Comparison of ENCODE assay signal across 21 cellular contexts in the genomic region with DNA sequence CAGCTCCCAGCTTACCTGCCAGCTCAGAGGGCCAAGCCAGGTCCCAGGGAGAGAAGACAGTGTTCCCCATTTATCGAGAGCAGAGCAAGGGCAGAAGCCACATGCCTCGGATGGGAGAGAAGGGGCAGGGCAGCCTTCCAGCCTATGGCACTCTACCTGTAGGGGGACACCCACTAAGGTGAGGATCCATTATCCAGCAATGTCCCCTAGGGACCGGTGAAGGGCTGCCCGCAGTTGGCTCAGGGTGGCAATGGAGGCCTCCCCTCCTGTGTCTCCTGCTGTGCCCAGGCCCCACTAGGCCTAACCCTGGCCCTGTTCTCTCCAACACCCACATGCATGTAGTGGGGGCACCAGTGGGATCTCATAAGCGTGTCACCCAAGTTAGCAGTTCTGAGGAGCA. TPM values are rescaled to one million over a fixed set of nuclear protein-coding genes. Genes with fewer than 3 reads are reported as not detected.
DNase-seq lines count a peak whose midpoint lies in the region; ATAC-seq, FAIRE-seq and TF ChIP-seq lines count a peak whose summit lies in the region.
"Had no signal": no experiment of that assay in that cellular context is flagged by ENCODE, and none has a peak within 500 bp of the region (broad histone marks: within the 10 kb centered on the region; RNA-seq: fewer than 3 reads in every experiment).

No MANE protein-coding gene starts in this region.

- peak; percentile 16 for ATAC-seq in Right ventricle myocardium superior (ENCODE audit: poor library complexity)
- no peak for ATAC-seq in HG03354 (IDR thresholded peaks at IDR 0.05; ENCODE audit: poor library complexity, severe bottlenecking, unreplicated experiment)
- no peak for ATAC-seq in HG02870 (IDR thresholded peaks at IDR 0.05; ENCODE audit: unreplicated experiment)
- ATAC-seq: CD8-positive, alpha-beta T cell had no signal

- no peak overlapping the region for H4K8ac ChIP-seq in H1 (ENCODE audit: extremely low read depth, insufficient read depth, low read length)

- H3K4me3 ChIP-seq in H1 (ENCODE audit: extremely low read depth in 1 of 4, insufficient read depth in 2 of 4, low read depth in 3 of 4, low read length in 4 of 4) (no peak overlapping the region), neural progenitor cell (no peak overlapping the region), vagina (no peak overlapping the region)
- H3K4me3 ChIP-seq: GM23248 had no signal

- H3K27ac ChIP-seq in H1 (ENCODE audit: low read depth, low read length) (no peak overlapping the region), neural progenitor cell (no peak overlapping the region), vagina (peak overlapping the region; percentile 69)
- H3K27ac ChIP-seq: GM23248 had no signal

- H3K9me3 ChIP-seq in H1 (ENCODE audit: insufficient read depth in 2 of 2, low read depth in 1 of 2, low read length in 1 of 2), result no peaks in the 10 kb centered on the region
- no peaks in the 10 kb centered on the region for H3K9me3 ChIP-seq in neural progenitor cell (ENCODE audit: low read depth)
- H3K9me3 ChIP-seq in vagina, result no peaks in the 10 kb centered on the region

- POLR2A ChIA-PET in H1 (lab: Charles Lee; ENCODE audit: partially characterized antibody), result no interaction called here

- peaks cover 26% of the 10 kb centered on the region for H3K4me1 Mint-ChIP-seq in neural progenitor cell

- TF ChIP-seq EP300 in H1 (IDR thresholded peaks at IDR 0.05; ENCODE audit: borderline replicate concordance in 1 of 2, low read depth in 2 of 2, low read length in 2 of 2), result no peak

- no peak overlapping the region for H4K91ac ChIP-seq in H1 (replicated peaks; ENCODE audit: insufficient read length, low read length)

- H3K27me3 Mint-ChIP-seq in neural progenitor cell (ENCODE audit: insufficient read depth, low read depth), result peaks cover 9% of the 10 kb centered on the region

- H3K79me2 ChIP-seq in H1 (ENCODE audit: control insufficient read depth in 1 of 2, insufficient read depth in 2 of 2, low read length in 2 of 2) (no peaks in the 10 kb centered on the region), neural progenitor cell (ENCODE audit: low read depth) (no peaks in the 10 kb centered on the region)

- H3K56ac ChIP-seq in H1 (replicated peaks; ENCODE audit: insufficient read length, low read depth, low read length), result no peak overlapping the region

- H3K4me3 Mint-ChIP-seq in neural progenitor cell, result no peak overlapping the region
- H3K4me3 Mint-ChIP-seq: CD8-positive, alpha-beta T cell had no signal

- no peaks in the 10 kb centered on the region for H3K23me2 ChIP-seq in H1 (ENCODE audit: low read depth, low read length)

- H4K5ac ChIP-seq in H1 (ENCODE audit: insufficient read length, low read depth, low read length), result no peak overlapping the region

- 83% methylated on average over 5 of the region's 5 CpGs; no CpG with 5 or more reads in 1 of the 2 experiments for WGBS in H1 (ENCODE audit: extremely low coverage in 1 of 2, insufficient coverage in 1 of 2, insufficient read length in 1 of 2, insufficient replicate concordance in 2 of 2, low coverage in 1 of 2, low lambda C conversion rate in 2 of 2, missing lambda C conversion rate in 1 of 2), 2 experiments

- H3K4me2 ChIP-seq in H1 (ENCODE audit: insufficient read depth in 1 of 2, low read depth in 2 of 2, low read length in 2 of 2), result no peak overlapping the region
- no peak overlapping the region for H3K4me2 ChIP-seq in neural progenitor cell

- no peaks in the 10 kb centered on the region for H3K9me3 Mint-ChIP-seq in neural progenitor cell

- H3K27me3 ChIP-seq in H1 (replicated peaks in 1 of 4; ENCODE audit: control insufficient read depth in 3 of 4, extremely low read depth in 1 of 4, insufficient read depth in 3 of 4, low read length in 3 of 4), result no peaks in the 10 kb centered on the region; a peak in 2 of 7 replicates
- no peaks in the 10 kb centered on the region for H3K27me3 ChIP-seq in neural progenitor cell
- H3K27me3 ChIP-seq in vagina, result no peaks in the 10 kb centered on the region

- H3K36me3 ChIP-seq in H1 (ENCODE audit: control insufficient read depth in 2 of 4, insufficient read depth in 4 of 4, low read length in 3 of 4), result no peaks in the 10 kb centered on the region
- H3K36me3 ChIP-seq in neural progenitor cell, result no peaks in the 10 kb centered on the region
- no peaks in the 10 kb centered on the region for H3K36me3 ChIP-seq in vagina

- H4K20me1 ChIP-seq in H1 (replicated peaks in 1 of 2; ENCODE audit: control insufficient read depth in 1 of 2, insufficient read depth in 2 of 2, low read length in 2 of 2) (no peaks in the 10 kb centered on the region), neural progenitor cell (ENCODE audit: low read depth) (no peaks in the 10 kb centered on the region)

- intact Hi-C loops in Right ventricle myocardium superior (cut with DNase I), result no loop called here
- intact Hi-C loops in cardiac septum (cut with DNase I), result no loop called here
- intact Hi-C loops in vagina (cut with DNase I), result no loop called here

- no peak overlapping the region for H2AK5ac ChIP-seq in H1 (ENCODE audit: low read depth, low read length)

- CTCF ChIA-PET in H1 (lab: Charles Lee; ENCODE audit: partially characterized antibody), result interaction anchor here (0.7 to 7.6 kb wide), 12 partner anchors 8 to 327 kb away, joined by 3 to 108 read pairs (median 14); a partner anchor contains a TSS

- H2AFZ ChIP-seq in H1 (ENCODE audit: low read length) (no peak overlapping the region), neural progenitor cell (replicated peaks) (no peak overlapping the region)
- H2AFZ ChIP-seq: GM23248 had no signal

- no peak overlapping the region for H3K18ac ChIP-seq in H1 (ENCODE audit: extremely low read depth, low read length)

- no peak overlapping the region for H3K23ac ChIP-seq in H1 (ENCODE audit: insufficient read length)

- H3K4me1 ChIP-seq in H1 (replicated peaks in 1 of 4; ENCODE audit: control insufficient read depth in 3 of 4, insufficient read depth in 4 of 4, low read length in 3 of 4) (peaks cover 0 to 7% (median 2%) of the 10 kb centered on the region in 4 experiments; a peak in 3 of 7 replicates), neural progenitor cell (peaks cover 15% of the 10 kb centered on the region), vagina (peaks cover 20% of the 10 kb centered on the region)

- H2BK12ac ChIP-seq in H1 (ENCODE audit: low read depth, low read length), result no peak overlapping the region

- no peak for DNase-seq in Right ventricle myocardium superior
- no peak for DNase-seq in cardiac septum (ENCODE audit: low spot score)
- no peak for DNase-seq in H1 (ENCODE audit: low read depth in 1 of 2, low spot score in 2 of 2)
- DNase-seq in neural progenitor cell (ENCODE audit: low spot score), result no peak
- DNase-seq in vagina (ENCODE audit: extremely low spot score in 2 of 2), result no peak
- no peak for DNase-seq in stimulated activated CD8-positive, alpha-beta memory T cell treated with anti-CD3 and anti-CD28 coated beads, Interleukin-4, amount 100 ng/mL, for 48 hours
- DNase-seq: CD8-positive, alpha-beta T cell; NCI-H1092 treated with DMSO at 0.1 percent for 48 hours; NCI-H2171; small intestine; stimulated activated naive CD4-positive, alpha-beta T cell; SW 1271 had no signal

- H3K36me3 Mint-ChIP-seq in neural progenitor cell, result no peaks in the 10 kb centered on the region

- TF ChIP-seq RAD21 in H1 (IDR thresholded peaks at IDR 0.05 in 1 of 2, conservative IDR thresholded peaks at IDR 0.05 in 1 of 2; ENCODE audit: low read depth in 2 of 2, low read length in 2 of 2), result no peak

- H3K27ac Mint-ChIP-seq in neural progenitor cell, result peak overlapping the region; percentile 63
- H3K27ac Mint-ChIP-seq: CD8-positive, alpha-beta T cell had no signal

- H3K9ac ChIP-seq in H1 (replicated peaks in 1 of 4; ENCODE audit: extremely low read depth in 1 of 4, low read depth in 3 of 4, low read length in 3 of 4), result no peak overlapping the region
- H3K9ac ChIP-seq in neural progenitor cell, result no peak overlapping the region
- H3K9ac ChIP-seq: GM23248, KMS-11 had no signal

- TF ChIP-seq POLR2A in H1 (IDR thresholded peaks at IDR 0.05; ENCODE audit: control extremely low read depth in 1 of 2, low read depth in 2 of 2, low read length in 2 of 2) (no peak), vagina (IDR thresholded peaks at IDR 0.05) (no peak)

- TF ChIP-seq CTCF in H1 (IDR thresholded peaks at IDR 0.05; ENCODE audit: control extremely low read depth in 1 of 3, insufficient read depth in 1 of 3, low read depth in 1 of 3, low read length in 3 of 3) (peak; percentile 6 to 25 (median 16); a peak in 3 of 4 replicates), neural progenitor cell (IDR thresholded peaks at IDR 0.05) (no peak), vagina (IDR thresholded peaks at IDR 0.05) (no peak)

- H2BK120ac ChIP-seq in H1 (replicated peaks; ENCODE audit: low read depth, low read length), result no peak overlapping the region

- H2BK20ac ChIP-seq in H1 (ENCODE audit: low read length), result no peak overlapping the region

- H2BK5ac ChIP-seq in H1 (ENCODE audit: low read depth, low read length), result peak overlapping the region; percentile 12; the same call in 1 of the 2 replicates

- no peaks in the 10 kb centered on the region for H3K79me1 ChIP-seq in H1 (ENCODE audit: low read depth, low read length)

- FAIRE-seq in H1 (lab: Jason Lieb, UNC), result no peak
- FAIRE-seq: RCC 7860, small intestine had no signal

- no peak overlapping the region for H3K4ac ChIP-seq in H1 (replicated peaks; ENCODE audit: insufficient read length, low read depth, low read length)

- H3K14ac ChIP-seq in H1 (ENCODE audit: insufficient read length), result no peak overlapping the region

- H3F3A ChIP-seq in neural progenitor cell (ENCODE audit: low read depth), result peaks cover 9% of the 10 kb centered on the region

- no peak overlapping the region for H2BK15ac ChIP-seq in H1 (ENCODE audit: low read length)

RNA-seq across cellular contexts. Expression of a gene that starts 4.9 kb away (rescaled TPM):
- total RNA-seq in Right ventricle myocardium superior (297 TPM), cardiac septum (156 TPM), neural progenitor cell (ENCODE audit: low replicate concordance) (0.62 TPM in 1 of 2 replicates, not detected in the other), vagina (24.1 TPM)
- 0.77 and 1.0 TPM in 2 replicates for total RNA-seq in H1 (2021; fragmentation: NEBNext Ultra II Directional; extraction: Animal tissue kit (Norgen Biotek cat#: 25700))
- polyA plus RNA-seq in H1 (2011; rRNA removed), result 2.1 and 3.2 TPM in 2 replicates
- 1.3 TPM for polyA plus RNA-seq in H1 (2011; cell fraction: cytosol; rRNA removed)
- polyA plus RNA-seq in H1 (2011; cell fraction: nucleus; rRNA removed), result 0.91 TPM
- polyA plus RNA-seq in H1 (2012, experiment 1 of 2), result 0.37 to 0.97 TPM (median 0.77 TPM) in 4 replicates
- polyA plus RNA-seq in H1 (2012, experiment 2 of 2), result 0.47 TPM
- polyA plus RNA-seq in H1 (2013, experiment 1 of 2), result 0.83 TPM
- polyA plus RNA-seq in H1 (2013, experiment 2 of 2), result 1.2 TPM
- polyA minus RNA-seq in H1 (2011; rRNA and poly(A)+ RNA removed), result 1.2 and 2.1 TPM in 2 replicates
- 3.7 TPM for polyA minus RNA-seq in H1 (2011; cell fraction: cytosol; rRNA and poly(A)+ RNA removed)
- polyA minus RNA-seq in H1 (2011; cell fraction: nucleus; rRNA and poly(A)+ RNA removed), result 1.9 TPM
- total RNA-seq: GM23248 had no signal

RNA-seq across cellular contexts. Expression of a gene that starts 15.8 kb away (rescaled TPM):
- total RNA-seq in Right ventricle myocardium superior, result 1.3 TPM
- total RNA-seq in cardiac septum, result 3.4 TPM
- not detected in 2 replicates for total RNA-seq in H1 (2021; fragmentation: NEBNext Ultra II Directional; extraction: Animal tissue kit (Norgen Biotek cat#: 25700))
- polyA plus RNA-seq in H1 (2011; rRNA removed), result not detected in 2 replicates
- not detected for polyA plus RNA-seq in H1 (2011; cell fraction: cytosol; rRNA removed)
- polyA plus RNA-seq in H1 (2011; cell fraction: nucleus; rRNA removed), result not detected
- polyA plus RNA-seq in H1 (2012, experiment 1 of 2), result not detected in 4 replicates
- polyA plus RNA-seq in H1 (2012, experiment 2 of 2), result not detected
- not detected for polyA plus RNA-seq in H1 (2013, experiment 1 of 2)
- polyA plus RNA-seq in H1 (2013, experiment 2 of 2), result not detected
- polyA minus RNA-seq in H1 (2011; rRNA and poly(A)+ RNA removed), result not detected in 2 replicates
- polyA minus RNA-seq in H1 (2011; cell fraction: cytosol; rRNA and poly(A)+ RNA removed), result not detected
- not detected for polyA minus RNA-seq in H1 (2011; cell fraction: nucleus; rRNA and poly(A)+ RNA removed)
- total RNA-seq in neural progenitor cell (ENCODE audit: low replicate concordance), result not detected in 2 replicates
- total RNA-seq in vagina, result not detected
- total RNA-seq: activated CD8-positive, alpha-beta memory T cell treated with anti-CD3 and anti-CD28 coated beads for 36 hours; CD8-positive, alpha-beta T cell; GM23248; mononuclear cell; osteocyte had no signal
- polyA plus RNA-seq: AG04450, GM23248, small intestine had no signal

RNA-seq across cellular contexts. Expression of a gene that starts 44.8 kb away (rescaled TPM):
- total RNA-seq in Right ventricle myocardium superior, result 0.56 TPM
- total RNA-seq in cardiac septum, result 0.30 TPM
- 4.1 and 4.2 TPM in 2 replicates for total RNA-seq in H1 (2021; fragmentation: NEBNext Ultra II Directional; extraction: Animal tissue kit (Norgen Biotek cat#: 25700))
- 2.2 and 2.6 TPM in 2 replicates for polyA plus RNA-seq in H1 (2011; rRNA removed)
- polyA plus RNA-seq in H1 (2011; cell fraction: cytosol; rRNA removed), result 2.1 TPM
- 3.1 TPM for polyA plus RNA-seq in H1 (2011; cell fraction: nucleus; rRNA removed)
- 2.8 to 4.1 TPM (median 3.5 TPM) in 4 replicates for polyA plus RNA-seq in H1 (2012, experiment 1 of 2)
- polyA plus RNA-seq in H1 (2012, experiment 2 of 2), result 5.0 TPM
- polyA plus RNA-seq in H1 (2013, experiment 1 of 2), result 2.3 TPM
- 2.1 TPM for polyA plus RNA-seq in H1 (2013, experiment 2 of 2)
- polyA minus RNA-seq in H1 (2011; rRNA and poly(A)+ RNA removed), result 7.9 and 8.0 TPM in 2 replicates
- 4.5 TPM for polyA minus RNA-seq in H1 (2011; cell fraction: cytosol; rRNA and poly(A)+ RNA removed)
- polyA minus RNA-seq in H1 (2011; cell fraction: nucleus; rRNA and poly(A)+ RNA removed), result 5.9 TPM
- 6.8 and 9.6 TPM in 2 replicates for total RNA-seq in neural progenitor cell (ENCODE audit: low replicate concordance)
- 1.7 TPM for total RNA-seq in vagina
- total RNA-seq: CD8-positive, alpha-beta T cell had no signal

RNA-seq across cellular contexts. Expression of a gene that starts 54.2 kb away (rescaled TPM):
- total RNA-seq in Right ventricle myocardium superior (not detected), cardiac septum (not detected), neural progenitor cell (ENCODE audit: low replicate concordance) (not detected in 2 replicates), vagina (not detected)
- total RNA-seq in H1 (2021; fragmentation: NEBNext Ultra II Directional; extraction: Animal tissue kit (Norgen Biotek cat#: 25700)), result not detected in 2 replicates
- not detected in 2 replicates for polyA plus RNA-seq in H1 (2011; rRNA removed)
- not detected for polyA plus RNA-seq in H1 (2011; cell fraction: cytosol; rRNA removed)
- polyA plus RNA-seq in H1 (2011; cell fraction: nucleus; rRNA removed), result not detected
- not detected in 4 replicates for polyA plus RNA-seq in H1 (2012, experiment 1 of 2)
- not detected for polyA plus RNA-seq in H1 (2012, experiment 2 of 2)
- not detected for polyA plus RNA-seq in H1 (2013, experiment 1 of 2)
- not detected for polyA plus RNA-seq in H1 (2013, experiment 2 of 2)
- not detected in 2 replicates for polyA minus RNA-seq in H1 (2011; rRNA and poly(A)+ RNA removed)
- polyA minus RNA-seq in H1 (2011; cell fraction: cytosol; rRNA and poly(A)+ RNA removed), result not detected
- polyA minus RNA-seq in H1 (2011; cell fraction: nucleus; rRNA and poly(A)+ RNA removed), result not detected
- total RNA-seq: activated CD8-positive, alpha-beta memory T cell treated with anti-CD3 and anti-CD28 coated beads for 36 hours; CD8-positive, alpha-beta T cell; GM23248; mononuclear cell; osteocyte had no signal
- polyA plus RNA-seq: AG04450, GM23248, small intestine had no signal

Comparison
In these comparisons a context has a peak if more than half of its experiments do, and no peak if none do; other contexts are left out.
1. CTCF ChIP-seq: peak in H1 (3 of 3); none in neural progenitor cell (single experiment) and vagina (0 of 3).
2. RNA of a gene that starts 4.9 kb away (total RNA-seq): 297 TPM in Right ventricle myocardium superior (single experiment), 156 TPM in cardiac septum (single experiment) and 24.1 TPM in vagina (single experiment); 0.77 to 1.0 TPM in H1 and 0.62 TPM in neural progenitor cell; every median in the first group is over 10 times any median in the second.